In the genomic region with DNA sequence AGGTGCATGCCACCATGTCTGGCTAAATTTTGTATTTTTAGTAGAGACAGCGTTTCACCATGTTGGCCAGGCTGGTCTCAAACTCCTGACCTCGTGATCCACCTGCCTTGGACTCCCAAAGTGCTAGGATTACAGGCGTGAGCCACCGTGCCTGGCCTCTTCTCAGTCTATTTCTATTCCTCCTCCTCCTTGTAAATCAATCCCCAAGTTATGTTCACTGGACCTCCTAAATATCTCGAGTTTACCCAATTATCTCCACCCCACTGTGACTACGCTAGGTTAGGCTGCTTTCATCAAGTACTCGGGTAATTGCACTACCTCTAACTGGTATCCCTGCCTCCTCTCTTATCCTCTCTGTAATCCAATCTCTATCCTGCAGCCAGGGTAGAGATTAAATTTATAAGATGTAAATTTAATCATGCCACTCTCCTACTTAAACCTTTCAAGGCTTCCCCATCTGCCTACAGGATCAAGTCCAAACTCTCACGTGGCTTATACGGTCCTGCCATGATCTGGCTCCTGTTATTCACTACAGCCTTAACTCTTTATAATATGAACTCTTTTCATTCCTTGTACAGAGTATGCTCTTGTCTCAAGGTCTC, we compare ENCODE assay signal across 9 cellular contexts. TPM values are rescaled to one million over a fixed set of nuclear protein-coding genes. Genes with fewer than 3 reads are reported as not detected.
A peak's percentile ranks its signal among the peaks of the same experiment; 100 is the strongest.
DNase-seq lines count a peak whose midpoint lies in the region; ATAC-seq and TF ChIP-seq lines count a peak whose summit lies in the region.
"Had no signal": no experiment of that assay in that cellular context is flagged by ENCODE, and none has a peak within 500 bp of the region (broad histone marks: within the 10 kb centered on the region; RNA-seq: fewer than 3 reads in every experiment).

No MANE protein-coding gene starts in this region.

- no peak overlapping the region for H2AK5ac ChIP-seq in H9 (ENCODE audit: insufficient read length, low read length)

- no peak overlapping the region for H3K4me2 ChIP-seq in H9 (ENCODE audit: insufficient read depth, insufficient read length, low read length)

- H2BK20ac ChIP-seq in H9 (ENCODE audit: low read depth, low read length, poor library complexity, severe bottlenecking), result no peak overlapping the region

- no peak overlapping the region for H3T11ph ChIP-seq in H9 (ENCODE audit: low read length)

- H2AFZ ChIP-seq in ACC112 (ENCODE audit: low read length, unreplicated experiment), result peak overlapping the region; percentile 77
- H2AFZ ChIP-seq in H9 (ENCODE audit: low read length), result no peak overlapping the region

- H4K20me1 ChIP-seq in H9 (ENCODE audit: control insufficient read depth, insufficient read depth, insufficient read length), result no peaks in the 10 kb centered on the region

- no peak for ATAC-seq in natural killer cell
- no peak for ATAC-seq in GM19023 (IDR thresholded peaks at IDR 0.05; ENCODE audit: unreplicated experiment)
- no peak for ATAC-seq in HG03521 (IDR thresholded peaks at IDR 0.05; ENCODE audit: unreplicated experiment)
- ATAC-seq in GM21360 (IDR thresholded peaks at IDR 0.05; ENCODE audit: unreplicated experiment), result no peak

- no CpG with 5 or more reads among the region's 9 CpGs for WGBS in H9 (ENCODE audit: extremely low coverage, insufficient read length, low lambda C conversion rate)
- WGBS in testis, 2 donors, result 60 to 66% methylated on average over 9 of the region's 9 CpGs

- H3K36me3 ChIP-seq in ACC112 (ENCODE audit: insufficient read depth, low read length) (0 out of 2 replicates have a peak, but pooled peaks cover 1% of the 10 kb centered on the region), testis (ENCODE audit: low read depth, missing control alignments) (no peaks in the 10 kb centered on the region)

- no peak overlapping the region for H4K91ac ChIP-seq in H9 (ENCODE audit: insufficient read length, low read depth, low read length)

- H3K27me3 Mint-ChIP-seq in H9 (ENCODE audit: low read depth), result no peaks in the 10 kb centered on the region
- no peaks in the 10 kb centered on the region for H3K27me3 Mint-ChIP-seq in activated naive CD8-positive, alpha-beta T cell treated with anti-CD3 and anti-CD28 coated beads for 36 hours
- no peaks in the 10 kb centered on the region for H3K27me3 Mint-ChIP-seq in natural killer cell (ENCODE audit: low read depth in 2 of 2)

- H4K8ac ChIP-seq in H9 (replicated peaks; ENCODE audit: insufficient read length, low read depth, low read length), result no peak overlapping the region

- H2BK15ac ChIP-seq in H9 (ENCODE audit: low read depth, low read length), result no peak overlapping the region

- DNase-seq in H9 (no peak), natural killer cell (no peak), testis (no peak)
- no peak for DNase-seq in activated naive CD8-positive, alpha-beta T cell treated with anti-CD3 and anti-CD28 coated beads for 36 hours

- H3K18ac ChIP-seq in H9 (ENCODE audit: insufficient read length, low read depth, low read length), result no peak overlapping the region

- H4K5ac ChIP-seq in H9 (ENCODE audit: insufficient read length, low read depth, low read length), result no peak overlapping the region

- no peak for TF ChIP-seq POLR2A in testis (IDR thresholded peaks at IDR 0.05)

- no peak overlapping the region for H3K23ac ChIP-seq in H9 (ENCODE audit: insufficient read length, low read depth, low read length)

- no peak overlapping the region for H2BK120ac ChIP-seq in H9 (ENCODE audit: low read depth, low read length, poor library complexity, severe bottlenecking)

- intact Hi-C loops in natural killer cell (cut with micrococcal nuclease) (no loop called here), testis (cut with DNase I; ENCODE audit: low total_unique reads) (no loop called here)

- H3K4me3 Mint-ChIP-seq in H9 (peak overlapping the region; percentile 94 to 96; a peak in 4 of 5 replicates), natural killer cell (peak overlapping the region; percentile 96)
- H3K4me3 Mint-ChIP-seq in activated naive CD8-positive, alpha-beta T cell treated with anti-CD3 and anti-CD28 coated beads for 36 hours, result peak overlapping the region; percentile 91

- no peak overlapping the region for H2BK5ac ChIP-seq in H9 (ENCODE audit: insufficient read length, low read length)

- H3K4me1 ChIP-seq in ACC112 (ENCODE audit: control insufficient read depth, insufficient read depth, low read length, unreplicated experiment), result peaks cover 23% of the 10 kb centered on the region
- no peaks in the 10 kb centered on the region; the same call in 1 of the 2 replicates for H3K4me1 ChIP-seq in H9 (ENCODE audit: insufficient read depth, low read length)
- H3K4me1 ChIP-seq in testis, result peaks cover 18% of the 10 kb centered on the region

- H3K9me3 ChIP-seq in H9 (ENCODE audit: control insufficient read depth, low read depth, low read length) (no peaks in the 10 kb centered on the region), testis (no peaks in the 10 kb centered on the region)

- H3K9me3 Mint-ChIP-seq in H9 (no peaks in the 10 kb centered on the region; a peak in 1 of 5 replicates), natural killer cell (no peaks in the 10 kb centered on the region)
- no peaks in the 10 kb centered on the region for H3K9me3 Mint-ChIP-seq in activated naive CD8-positive, alpha-beta T cell treated with anti-CD3 and anti-CD28 coated beads for 36 hours

- H3K79me1 ChIP-seq in H9 (ENCODE audit: insufficient read depth, low read depth, low read length, poor library complexity, severe bottlenecking), result peaks cover 3% of the 10 kb centered on the region

- H2BK12ac ChIP-seq in H9 (ENCODE audit: insufficient read length, low read depth, low read length), result no peak overlapping the region

- no peak overlapping the region for H3K4ac ChIP-seq in H9 (ENCODE audit: low read depth, low read length)

- H3K27ac ChIP-seq in ACC112 (ENCODE audit: low read depth, low read length) (no peak overlapping the region), H9 (ENCODE audit: insufficient read length, low read depth, low read length) (no peak overlapping the region), testis (no peak overlapping the region)

- H3K4me1 Mint-ChIP-seq in H9, result peaks cover 27 to 28% of the 10 kb centered on the region in 2 experiments
- peaks cover 35% of the 10 kb centered on the region for H3K4me1 Mint-ChIP-seq in activated naive CD8-positive, alpha-beta T cell treated with anti-CD3 and anti-CD28 coated beads for 36 hours
- H3K4me1 Mint-ChIP-seq in natural killer cell, result peaks cover 32 to 40% of the 10 kb centered on the region in 2 donors

- no peak overlapping the region for H3K9ac ChIP-seq in H9 (ENCODE audit: extremely low read depth, insufficient read length, low read length)

- H3K27me3 ChIP-seq in ACC112 (ENCODE audit: insufficient read depth, low read length) (no peaks in the 10 kb centered on the region), H9 (ENCODE audit: insufficient read depth, low read length) (no peaks in the 10 kb centered on the region), testis (no peaks in the 10 kb centered on the region)

- H3K23me2 ChIP-seq in H9 (ENCODE audit: insufficient read length, low read depth, low read length, poor library complexity, severe bottlenecking), result peaks cover 6% of the 10 kb centered on the region

- H3K79me2 ChIP-seq in ACC112 (ENCODE audit: control insufficient read depth, insufficient read depth, low read length, unreplicated experiment) (peaks cover 26% of the 10 kb centered on the region), H9 (ENCODE audit: insufficient read depth, low read length) (peaks cover 9% of the 10 kb centered on the region; the same call in 1 of the 2 replicates)

- peak overlapping the region; percentile 94; the same call in 1 of the 2 replicates for H3K4me3 ChIP-seq in ACC112 (ENCODE audit: low read depth, low read length)
- H3K4me3 ChIP-seq in testis, result no peak overlapping the region

- TF ChIP-seq CTCF in H9 (conservative IDR thresholded peaks at IDR 0.05) (no peak), natural killer cell (IDR thresholded peaks at IDR 0.05) (no peak), testis (IDR thresholded peaks at IDR 0.05) (no peak)

- H3K56ac ChIP-seq in H9 (ENCODE audit: insufficient read length, low read depth, low read length), result no peak overlapping the region

- peak overlapping the region in 1 of 3 experiments; percentile 97; a peak in 1 of 7 replicates for H3K27ac Mint-ChIP-seq in H9
- H3K27ac Mint-ChIP-seq in activated naive CD8-positive, alpha-beta T cell treated with anti-CD3 and anti-CD28 coated beads for 36 hours, result peak overlapping the region; percentile 89
- H3K27ac Mint-ChIP-seq in natural killer cell, result peak overlapping the region; percentile 93 to 96

- H3K14ac ChIP-seq in H9 (ENCODE audit: insufficient read depth, low read length), result no peak overlapping the region

- H3K36me3 Mint-ChIP-seq in H9 (ENCODE audit: insufficient read depth in 1 of 3, low read depth in 3 of 3), result peaks cover 9 to 33% (median 28%) of the 10 kb centered on the region in 3 experiments; a peak in 6 of 7 replicates
- peaks cover 23% of the 10 kb centered on the region for H3K36me3 Mint-ChIP-seq in activated naive CD8-positive, alpha-beta T cell treated with anti-CD3 and anti-CD28 coated beads for 36 hours
- no peaks in the 10 kb centered on the region for H3K36me3 Mint-ChIP-seq in natural killer cell

RNA-seq across cellular contexts. Expression of a gene that starts 0.8 kb away (rescaled TPM):
- total RNA-seq in H9 (2021), result 46.3 and 47.6 TPM in 2 replicates
- total RNA-seq in activated naive CD8-positive, alpha-beta T cell treated with anti-CD3 and anti-CD28 coated beads for 36 hours, result 10 to 100 TPM; 29.9 to 30.1 TPM
- 10 to 100 TPM; 29.9 to 43.3 (median 38.3) TPM for total RNA-seq in natural killer cell
- total RNA-seq in testis, result 10 to 100 TPM; 40.5 to 42.4 TPM
- polyA plus RNA-seq in testis (ENCODE audit: insufficient read depth, low read depth, low replicate concordance), result 38.3 TPM

RNA-seq across cellular contexts. Expression of a gene that starts 5.7 kb away (rescaled TPM):
- 67.6 and 72.2 TPM in 2 replicates for total RNA-seq in H9 (2021)
- 10 to 100 TPM; 49.2 to 52.1 TPM for total RNA-seq in activated naive CD8-positive, alpha-beta T cell treated with anti-CD3 and anti-CD28 coated beads for 36 hours
- total RNA-seq in natural killer cell, result 10 to 100 TPM; 56.5 to 71.7 (median 69.3) TPM
- total RNA-seq in testis, result 10 to 100 TPM; 59.5 to 64.7 TPM
- polyA plus RNA-seq in testis (ENCODE audit: insufficient read depth, low read depth, low replicate concordance), result 59.0 TPM

RNA-seq across cellular contexts. Expression of a gene that starts 10.0 kb away (rescaled TPM):
- total RNA-seq in H9 (2021), result 0.39 and 0.50 TPM in 2 replicates
- not detected for total RNA-seq in activated naive CD8-positive, alpha-beta T cell treated with anti-CD3 and anti-CD28 coated beads for 36 hours
- under 1 TPM in 1 of 3 donors, not detected in 2; 0.23 TPM for total RNA-seq in natural killer cell
- 1 to 10 TPM; 6.1 to 8.3 TPM for total RNA-seq in testis
- 22.8 TPM for polyA plus RNA-seq in testis (ENCODE audit: insufficient read depth, low read depth, low replicate concordance)
- total RNA-seq: HT-29 had no signal

RNA-seq across cellular contexts. Expression of a gene that starts 52.8 kb away (rescaled TPM):
- total RNA-seq in H9 (2021) (65.1 and 67.3 TPM in 2 replicates), natural killer cell (10 to 100 TPM; 29.0 to 39.8 (median 33.1) TPM), testis (10 to 100 TPM; 37.5 to 48.6 TPM)
- 10 to 100 TPM; 63.8 to 65.3 TPM for total RNA-seq in activated naive CD8-positive, alpha-beta T cell treated with anti-CD3 and anti-CD28 coated beads for 36 hours
- polyA plus RNA-seq in testis (ENCODE audit: insufficient read depth, low read depth, low replicate concordance), result 63.0 TPM

RNA-seq across cellular contexts. Expression of a gene that starts 58.8 kb away (rescaled TPM):
- total RNA-seq in H9 (2021) (12.6 and 15.1 TPM in 2 replicates), natural killer cell (10 to 100 TPM in 1 of 3 donors, 1 to 10 TPM in 2; 7.7 to 11.2 (median 7.8) TPM), testis (10 to 100 TPM; 11.7 to 18.3 TPM)
- total RNA-seq in activated naive CD8-positive, alpha-beta T cell treated with anti-CD3 and anti-CD28 coated beads for 36 hours, result 10 to 100 TPM; 23.4 to 30.1 TPM
- 29.5 TPM for polyA plus RNA-seq in testis (ENCODE audit: insufficient read depth, low read depth, low replicate concordance)
